Comparison of ENCODE assay signal across 8 cellular contexts in genomic region chr15:92901053-92901761, GRCh38. TPM values are rescaled to one million over a fixed set of nuclear protein-coding genes. Genes with fewer than 3 reads are reported as not detected.
A peak's percentile ranks its signal among the peaks of the same experiment; 100 is the strongest.
DNase-seq lines count a peak whose midpoint lies in the region; ATAC-seq lines count a peak whose summit lies in the region.

No MANE protein-coding gene starts in this region.

- H3K27ac Mint-ChIP-seq in activated T-cell treated with anti-CD3 and anti-CD28 coated beads, Interleukin-2, amount 50 U/mL, for 72 hours, result peak overlapping the region; percentile 100
- H3K27ac Mint-ChIP-seq in activated CD4-positive, alpha-beta memory T cell treated with anti-CD3 and anti-CD28 coated beads, Interleukin-2, amount 10 ng/mL, durations not matched to agents 7 days and 5 days, result peak overlapping the region; percentile 99
- peak overlapping the region; percentile 100 for H3K27ac Mint-ChIP-seq in stimulated activated naive CD8-positive, alpha-beta T cell treated with anti-CD3 and anti-CD28 coated beads, Interleukin-15, amount 100 ng/mL, for 72 hours

- DNase-seq in activated T-cell treated with anti-CD3 and anti-CD28 coated beads, Interleukin-2, amount 50 U/mL, for 72 hours, result no peak
- DNase-seq in activated T-cell treated with anti-CD3 and anti-CD28 coated beads, Interleukin-2, amount 50 U/mL, for 48 hours, result no peak
- no peak for DNase-seq in activated CD4-positive, alpha-beta memory T cell treated with anti-CD3 and anti-CD28 coated beads, Interleukin-2, amount 10 ng/mL, durations not matched to agents 7 days and 5 days
- DNase-seq in stimulated activated naive CD8-positive, alpha-beta T cell treated with anti-CD3 and anti-CD28 coated beads, Interleukin-15, amount 100 ng/mL, for 72 hours, result no peak
- no peak for DNase-seq in NCI-H146 treated with DMSO at 0.1 percent for 48 hours (lab: John Stamatoyannopoulos, UW; ENCODE audit: unreplicated experiment)

- peak overlapping the region; percentile 99 to 100 for H3K4me3 Mint-ChIP-seq in activated T-cell treated with anti-CD3 and anti-CD28 coated beads, Interleukin-2, amount 50 U/mL, for 72 hours
- peak overlapping the region; percentile 92 for H3K4me3 Mint-ChIP-seq in activated CD4-positive, alpha-beta memory T cell treated with anti-CD3 and anti-CD28 coated beads, Interleukin-2, amount 10 ng/mL, durations not matched to agents 7 days and 5 days
- peak overlapping the region; percentile 97 to 98 for H3K4me3 Mint-ChIP-seq in stimulated activated naive CD8-positive, alpha-beta T cell treated with anti-CD3 and anti-CD28 coated beads, Interleukin-15, amount 100 ng/mL, for 72 hours

- CTCF ChIA-PET in activated CD4-positive, alpha-beta memory T cell treated with anti-CD3 and anti-CD28 coated beads, Interleukin-2, amount 10 ng/mL, durations not matched to agents 7 days and 5 days (lab: Charles Lee), result interaction anchor here (1.5 to 10.0 kb wide), 7 partner anchors 15 to 104 kb away, joined by 6 to 116 read pairs (median 14); no protein-coding TSS in a partner anchor

- peaks cover 57% of the 10 kb centered on the region for H3K4me1 Mint-ChIP-seq in activated T-cell treated with anti-CD3 and anti-CD28 coated beads, Interleukin-2, amount 50 U/mL, for 72 hours (ENCODE audit: low read depth)
- peaks cover 53% of the 10 kb centered on the region for H3K4me1 Mint-ChIP-seq in activated CD4-positive, alpha-beta memory T cell treated with anti-CD3 and anti-CD28 coated beads, Interleukin-2, amount 10 ng/mL, durations not matched to agents 7 days and 5 days
- H3K4me1 Mint-ChIP-seq in stimulated activated naive CD8-positive, alpha-beta T cell treated with anti-CD3 and anti-CD28 coated beads, Interleukin-15, amount 100 ng/mL, for 72 hours, result peaks cover 44% of the 10 kb centered on the region

- no peaks in the 10 kb centered on the region for H3K27me3 ChIP-seq in iPS-15b (ENCODE audit: control insufficient read depth, insufficient read depth, low read length)

- peak overlapping the region; percentile 99 for H3K9ac ChIP-seq in iPS-15b (ENCODE audit: low read depth, low read length)

- no peak for ATAC-seq in activated T-cell treated with anti-CD3 and anti-CD28 coated beads, Interleukin-2, amount 50 U/mL, for 72 hours (replicated peaks in 1 of 2)
- no peak for ATAC-seq in stimulated activated naive CD8-positive, alpha-beta T cell treated with anti-CD3 and anti-CD28 coated beads, Interleukin-15, amount 100 ng/mL, for 72 hours
- ATAC-seq in HG03139 (IDR thresholded peaks at IDR 0.05; ENCODE audit: unreplicated experiment) (no peak), esophagus mucosa (no peak)

- POLR2A ChIA-PET in activated CD4-positive, alpha-beta memory T cell treated with anti-CD3 and anti-CD28 coated beads, Interleukin-2, amount 10 ng/mL, durations not matched to agents 7 days and 5 days (lab: Charles Lee), result interaction anchor here (0.7 to 11.6 kb wide), 12 partner anchors 8 to 105 kb away, joined by 3 to 1323 read pairs (median 22); no protein-coding TSS in a partner anchor

- H3K36me3 Mint-ChIP-seq in activated T-cell treated with anti-CD3 and anti-CD28 coated beads, Interleukin-2, amount 50 U/mL, for 72 hours (ENCODE audit: insufficient read depth in 2 of 2), result peaks cover 26 to 66% of the 10 kb centered on the region in 2 donors
- H3K36me3 Mint-ChIP-seq in activated CD4-positive, alpha-beta memory T cell treated with anti-CD3 and anti-CD28 coated beads, Interleukin-2, amount 10 ng/mL, durations not matched to agents 7 days and 5 days (ENCODE audit: low read depth), result peaks cover 86% of the 10 kb centered on the region

- no peaks in the 10 kb centered on the region for H3K27me3 Mint-ChIP-seq in activated T-cell treated with anti-CD3 and anti-CD28 coated beads, Interleukin-2, amount 50 U/mL, for 72 hours (ENCODE audit: low read depth)
- H3K27me3 Mint-ChIP-seq in activated CD4-positive, alpha-beta memory T cell treated with anti-CD3 and anti-CD28 coated beads, Interleukin-2, amount 10 ng/mL, durations not matched to agents 7 days and 5 days, result no peaks in the 10 kb centered on the region
- H3K27me3 Mint-ChIP-seq in stimulated activated naive CD8-positive, alpha-beta T cell treated with anti-CD3 and anti-CD28 coated beads, Interleukin-15, amount 100 ng/mL, for 72 hours, result no peaks in the 10 kb centered on the region

- peaks cover 12% of the 10 kb centered on the region for H3K4me1 ChIP-seq in iPS-15b (ENCODE audit: control insufficient read depth, insufficient read depth, low read length)

- H3K36me3 ChIP-seq in iPS-15b (ENCODE audit: control insufficient read depth, insufficient read depth, low read length), result no peaks in the 10 kb centered on the region

- no peaks in the 10 kb centered on the region for H3K9me3 ChIP-seq in iPS-15b (ENCODE audit: control insufficient read depth, insufficient read depth, low read length)

- peaks cover 3 to 7% of the 10 kb centered on the region in 2 donors for H3K9me3 Mint-ChIP-seq in activated T-cell treated with anti-CD3 and anti-CD28 coated beads, Interleukin-2, amount 50 U/mL, for 72 hours
- H3K9me3 Mint-ChIP-seq in activated CD4-positive, alpha-beta memory T cell treated with anti-CD3 and anti-CD28 coated beads, Interleukin-2, amount 10 ng/mL, durations not matched to agents 7 days and 5 days, result peaks cover 7% of the 10 kb centered on the region
- H3K9me3 Mint-ChIP-seq in stimulated activated naive CD8-positive, alpha-beta T cell treated with anti-CD3 and anti-CD28 coated beads, Interleukin-15, amount 100 ng/mL, for 72 hours, result peaks cover 10 to 15% of the 10 kb centered on the region in 2 donors

- peak overlapping the region; percentile 93 for H3K4me3 ChIP-seq in iPS-15b (ENCODE audit: low read depth, low read length)

RNA-seq across cellular contexts. Expression of gene CHD2, which starts 1.1 kb away (rescaled TPM):
- 100 to 1,000 TPM; 208 to 246 TPM for total RNA-seq in activated T-cell treated with anti-CD3 and anti-CD28 coated beads, Interleukin-2, amount 50 U/mL, for 72 hours
- total RNA-seq in activated CD4-positive, alpha-beta memory T cell treated with anti-CD3 and anti-CD28 coated beads, Interleukin-2, amount 10 ng/mL, durations not matched to agents 7 days and 5 days, result 100 to 1,000 TPM; 141 to 155 TPM
- 67.5 TPM for total RNA-seq in esophagus mucosa
